In the genomic region with DNA sequence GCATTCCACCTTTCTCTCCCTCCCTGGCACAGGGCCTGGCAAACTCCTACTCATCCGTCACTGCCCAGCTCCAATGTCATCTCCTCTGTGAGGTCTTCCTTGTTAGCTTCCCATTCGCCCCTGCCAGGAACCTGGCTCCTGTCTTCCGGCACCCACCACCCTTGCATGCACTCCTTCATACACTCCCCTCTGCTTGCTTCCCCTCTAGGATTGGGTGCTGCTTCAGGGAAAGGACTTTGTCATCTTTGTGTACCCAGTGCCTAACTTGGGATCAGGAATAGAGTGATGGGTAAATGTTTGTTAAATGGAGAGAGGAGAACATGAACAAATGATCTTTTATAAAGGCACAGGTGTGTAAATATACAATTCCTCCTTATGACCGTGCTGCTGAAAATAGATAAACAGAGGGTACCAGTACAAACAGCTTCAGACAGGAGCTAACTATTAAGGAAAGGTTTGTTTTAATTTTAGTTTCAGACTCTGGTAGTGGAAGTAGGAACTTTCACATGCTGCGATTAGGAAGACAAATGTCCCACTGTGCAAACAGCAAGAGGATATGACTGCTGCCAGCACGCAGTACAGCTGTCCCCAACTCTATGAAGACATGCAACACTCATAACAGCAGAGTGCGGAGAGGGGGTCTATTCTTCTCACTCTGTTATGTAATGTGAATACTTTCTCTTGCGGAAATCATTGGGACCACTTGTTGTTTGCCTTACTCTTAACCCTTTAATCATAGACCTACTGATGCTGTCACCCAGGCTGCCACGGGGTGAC, we compare ENCODE assay signal across 10 cellular contexts.
DNase-seq lines count a peak whose midpoint lies in the region; ATAC-seq and TF ChIP-seq lines count a peak whose summit lies in the region.
"Had no signal": no experiment of that assay in that cellular context is flagged by ENCODE, and none has a peak within 500 bp of the region (broad histone marks: within the 10 kb centered on the region; RNA-seq: fewer than 3 reads in every experiment).

No MANE protein-coding gene starts in this region.

- peak; percentile 64 for DNase-seq in NCI-H1105 treated with DMSO at 0.1 percent for 48 hours (lab: John Stamatoyannopoulos, UW)
- DNase-seq in NCI-H1105 (lab: John Stamatoyannopoulos, UW) = no peak
- DNase-seq in NCI-H146 treated with DMSO at 0.1 percent for 48 hours (lab: John Stamatoyannopoulos, UW; ENCODE audit: unreplicated experiment) = peak; percentile 94
- peak; percentile 39 to 63 (median 53) for DNase-seq in body of pancreas
- DNase-seq in putamen (ENCODE audit: low spot score) = peak; percentile 59
- DNase-seq in CD14-positive monocyte (ENCODE audit: low spot score) = no peak
- DNase-seq in epidermal melanocyte (ENCODE audit: insufficient read length, low spot score) = no peak
- DNase-seq: foreskin fibroblast had no signal

- H3K36me3 ChIP-seq in body of pancreas (replicated peaks in 1 of 2; ENCODE audit: insufficient read depth in 1 of 2, low read depth in 2 of 2) = no peaks in the 10 kb centered on the region

- intact Hi-C loops in body of pancreas (cut with DNase I) (no loop called here), CD14-positive monocyte (cut with micrococcal nuclease) (loop anchor here in 1 of 2 donors (10.0 kb wide), 1 partner anchor 142 kb away; a partner anchor contains a TSS)

- WGBS in body of pancreas, 2 donors = 9 to 14% methylated on average over 9 of the region's 9 CpGs

- no peak overlapping the region for H3K4me3 ChIP-seq in body of pancreas

- no peaks in the 10 kb centered on the region for H3K9me3 ChIP-seq in body of pancreas

- TF ChIP-seq POLR2A in body of pancreas (IDR thresholded peaks at IDR 0.05) = no peak

- peaks cover 9 to 17% of the 10 kb centered on the region in 2 donors for H3K36me3 Mint-ChIP-seq in CD14-positive monocyte
- H3K36me3 Mint-ChIP-seq: mesothelial cell of epicardium had no signal

- H3K27ac Mint-ChIP-seq in CD14-positive monocyte = peak overlapping the region in 1 of 7 donors; percentile 46
- H3K27ac Mint-ChIP-seq: mesothelial cell of epicardium had no signal

- no peaks in the 10 kb centered on the region for H3K9me3 Mint-ChIP-seq in CD14-positive monocyte
- H3K9me3 Mint-ChIP-seq: mesothelial cell of epicardium had no signal

- no peak for TF ChIP-seq CTCF in body of pancreas (IDR thresholded peaks at IDR 0.05)
- TF ChIP-seq CTCF in CD14-positive monocyte (IDR thresholded peaks at IDR 0.05) = no peak

- peaks cover 0 to 3% (median 2%) of the 10 kb centered on the region in 3 donors for H3K27me3 Mint-ChIP-seq in CD14-positive monocyte (ENCODE audit: low read depth in 3 of 3)

- peaks cover 69% of the 10 kb centered on the region for H3K4me1 ChIP-seq in body of pancreas

- ATAC-seq in body of pancreas (peak; percentile 77), GM21619 (IDR thresholded peaks at IDR 0.05; ENCODE audit: unreplicated experiment) (no peak)

- peak overlapping the region; percentile 37 to 75 (median 59) for H3K27ac ChIP-seq in body of pancreas

- peaks cover 29% of the 10 kb centered on the region for H3K4me1 Mint-ChIP-seq in CD14-positive monocyte

- H3K4me3 Mint-ChIP-seq in CD14-positive monocyte = peak overlapping the region in 1 of 2 donors; percentile 32
- H3K4me3 Mint-ChIP-seq: mesothelial cell of epicardium had no signal

- no peaks in the 10 kb centered on the region for H3K27me3 ChIP-seq in body of pancreas

Comparison
In these comparisons a context has a peak if more than half of its experiments do, and no peak if none do; other contexts are left out.
1. DNase-seq: peak in NCI-H1105 treated with DMSO at 0.1 percent for 48 hours (single experiment), NCI-H146 treated with DMSO at 0.1 percent for 48 hours (single experiment), body of pancreas (4 of 4) and putamen (single experiment); none in NCI-H1105 (single experiment), CD14-positive monocyte (single experiment) and epidermal melanocyte (single experiment).